In genomic region chr10:71383972-71384687, GRCh38 we compare ENCODE assay signal across 8 cellular contexts. TPM values are rescaled to one million over a fixed set of nuclear protein-coding genes. Genes with fewer than 3 reads are reported as not detected.
DNase-seq lines count a peak whose midpoint lies in the region; ATAC-seq and TF ChIP-seq lines count a peak whose summit lies in the region.

No MANE protein-coding gene starts in this region.

- H3K36me3 Mint-ChIP-seq in T-helper 2 cell treated with Interferon-gamma antibody and Interleukin-4, amounts not matched to agents 5 μg/mL and 100 μg/mL, for 36 hours (ENCODE audit: low read depth), result no peaks in the 10 kb centered on the region

- in situ Hi-C loops in KBM-7 (cut with MboI; ENCODE audit: low pct_unique_long_range_greater_than_20kb, low sequenced_read_pairs), result no loop called here

- no peaks in the 10 kb centered on the region for H3K36me3 ChIP-seq in ascending aorta

- intact Hi-C loops in ascending aorta (cut with DNase I), result loop anchor here (1.0 to 5.0 kb wide), 3 partner anchors 186 to 428 kb away; no protein-coding TSS in a partner anchor

- H3K4me3 ChIP-seq in ascending aorta, result no peak overlapping the region

- TF ChIP-seq CTCF in ascending aorta (IDR thresholded peaks at IDR 0.05), result peak; percentile 84 to 91 (median 90)

- H3K9me3 Mint-ChIP-seq in T-helper 2 cell treated with Interferon-gamma antibody and Interleukin-4, amounts not matched to agents 5 μg/mL and 100 μg/mL, for 36 hours, result no peaks in the 10 kb centered on the region

- no peaks in the 10 kb centered on the region for H3K4me1 ChIP-seq in ascending aorta

- DNase-seq in NCI-H187 (lab: John Stamatoyannopoulos, UW), result peak; percentile 5 to 6
- DNase-seq in NCI-H187 treated with DMSO at 0.1 percent for 48 hours (lab: John Stamatoyannopoulos, UW), result no peak
- DNase-seq in KBM-7, result peak; percentile 74
- peak; percentile 64 for DNase-seq in T-helper 2 cell treated with Interferon-gamma antibody and Interleukin-4, amounts not matched to agents 5 μg/mL and 100 μg/mL, for 36 hours (ENCODE audit: low spot score)
- peak in 1 of 2 donors; percentile 79 for DNase-seq in ascending aorta (ENCODE audit: low spot score in 2 of 2)
- DNase-seq in hepatic stellate cell (ENCODE audit: low spot score), result peak; percentile 75
- peak; percentile 52 to 70 for DNase-seq in stimulated activated CD4-positive, alpha-beta T cell treated with anti-CD3 and anti-CD28 coated beads, Interleukin-12 subunit alpha, Interleukin-12 subunit beta, amount 100 ng/mL, for 24 hours (ENCODE audit: low read depth in 2 of 2)

- H3K4me3 Mint-ChIP-seq in T-helper 2 cell treated with Interferon-gamma antibody and Interleukin-4, amounts not matched to agents 5 μg/mL and 100 μg/mL, for 36 hours, result no peak overlapping the region

- H3K4me1 Mint-ChIP-seq in T-helper 2 cell treated with Interferon-gamma antibody and Interleukin-4, amounts not matched to agents 5 μg/mL and 100 μg/mL, for 36 hours (ENCODE audit: low read depth), result no peaks in the 10 kb centered on the region

- ATAC-seq in HG03097 (IDR thresholded peaks at IDR 0.05; ENCODE audit: low FRiP score, unreplicated experiment), result no peak

- H3K9me3 ChIP-seq in ascending aorta, result no peaks in the 10 kb centered on the region

- no peaks in the 10 kb centered on the region for H3K27me3 ChIP-seq in ascending aorta

- H3K27me3 Mint-ChIP-seq in T-helper 2 cell treated with Interferon-gamma antibody and Interleukin-4, amounts not matched to agents 5 μg/mL and 100 μg/mL, for 36 hours (ENCODE audit: low read depth), result peaks cover 13% of the 10 kb centered on the region

- no peak overlapping the region for H3K27ac ChIP-seq in ascending aorta

- no peak overlapping the region for H3K27ac Mint-ChIP-seq in T-helper 2 cell treated with Interferon-gamma antibody and Interleukin-4, amounts not matched to agents 5 μg/mL and 100 μg/mL, for 36 hours

RNA-seq across cellular contexts. Expression of gene CDH23, which starts 12.6 kb away (rescaled TPM):
- 40.9 TPM for total RNA-seq in ascending aorta
